ENCODE assay signal across 18 cellular contexts in the genomic region with DNA sequence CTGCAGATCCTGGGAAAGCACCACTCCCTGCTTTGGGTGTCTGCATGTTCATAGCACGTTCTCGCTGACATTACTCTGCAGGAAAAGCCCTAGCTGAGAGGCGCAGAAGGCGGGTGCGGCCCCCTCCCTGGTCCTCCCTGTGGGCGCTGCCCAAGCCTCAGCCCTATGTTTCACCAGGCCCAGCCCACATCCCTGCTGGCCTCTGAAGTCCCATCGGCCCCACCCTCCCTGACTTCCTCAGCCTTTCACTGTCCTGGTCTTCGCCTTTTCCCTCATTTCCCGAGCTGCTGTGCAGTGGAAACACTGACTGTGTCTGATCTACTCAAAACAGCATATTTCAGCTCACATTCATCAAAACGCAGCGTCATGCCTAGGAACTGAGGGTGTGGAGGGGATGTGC. TPM values are rescaled to one million over a fixed set of nuclear protein-coding genes. Genes with fewer than 3 reads are reported as not detected.
A peak's percentile ranks its signal among the peaks of the same experiment; 100 is the strongest.
DNase-seq lines count a peak whose midpoint lies in the region; ATAC-seq and TF ChIP-seq lines count a peak whose summit lies in the region.
"Had no signal": no experiment of that assay in that cellular context is flagged by ENCODE, and none has a peak within 500 bp of the region (broad histone marks: within the 10 kb centered on the region; RNA-seq: fewer than 3 reads in every experiment).

No MANE protein-coding gene starts in this region.

- no peak overlapping the region for H2BK5ac ChIP-seq in trophoblast cell (ENCODE audit: low read depth, low read length, poor library complexity)

- no peaks in the 10 kb centered on the region for H3K79me2 ChIP-seq in trophoblast cell (ENCODE audit: control insufficient read depth, insufficient read depth, low read length, poor library complexity)

- no peak overlapping the region for H2AFZ ChIP-seq in trophoblast cell (ENCODE audit: insufficient read depth, low read length, poor library complexity)

- no peak overlapping the region for H4K12ac ChIP-seq in trophoblast cell (ENCODE audit: low read depth, low read length)

- H2AK5ac ChIP-seq in trophoblast cell (ENCODE audit: low read length): no peak overlapping the region

- H3K27ac ChIP-seq in HEK293 (ENCODE audit: extremely low read depth, low read depth, low read length): no peak overlapping the region
- no peak overlapping the region for H3K27ac ChIP-seq in trophoblast cell (ENCODE audit: low read depth, low read length)
- H3K27ac ChIP-seq: psoas muscle, RWPE1 had no signal

- H3K9me3 ChIP-seq in HEK293 (ENCODE audit: control insufficient read depth, insufficient read depth, low read depth, low read length) (no peaks in the 10 kb centered on the region), trophoblast cell (ENCODE audit: insufficient read depth, low read depth, low read length) (peaks cover 6% of the 10 kb centered on the region)
- H3K9me3 ChIP-seq: psoas muscle had no signal

- H3K36me3 ChIP-seq in HEK293 (ENCODE audit: control insufficient read depth in 2 of 2, insufficient read depth in 1 of 2, low read length in 2 of 2): no peaks in the 10 kb centered on the region
- H3K36me3 ChIP-seq in trophoblast cell (ENCODE audit: control insufficient read depth in 1 of 2, insufficient read depth in 2 of 2, low read length in 2 of 2): no peaks in the 10 kb centered on the region

- no peak overlapping the region for H4K8ac ChIP-seq in trophoblast cell (ENCODE audit: low read depth, low read length)

- no peak for ATAC-seq in HG02885 (IDR thresholded peaks at IDR 0.05; ENCODE audit: poor library complexity, unreplicated experiment)
- ATAC-seq: psoas muscle; stimulated activated naive CD8-positive, alpha-beta T cell treated with anti-CD3 and anti-CD28 coated beads, Interleukin-15, Interleukin-2, amounts not matched to agents 100 U/mL and 50 U/mL, for 24 hours had no signal

- CTCF ChIA-PET in HEK293 (lab: Yijun Ruan, JAX): interaction anchor here (1.0 kb wide), 1 partner anchor 113 kb away, joined by 3 read pairs; no protein-coding TSS in a partner anchor

- no peaks in the 10 kb centered on the region for H3K79me1 ChIP-seq in trophoblast cell (ENCODE audit: low read length)

- POLR2A ChIA-PET in HEK293 (lab: Yijun Ruan, JAX): no interaction called here

- no peak overlapping the region for H3K18ac ChIP-seq in trophoblast cell (ENCODE audit: low read length)

- no CpG with 5 or more reads among the region's 11 CpGs for WGBS in trophoblast cell (ENCODE audit: extremely low coverage, insufficient coverage, insufficient read length)

- no peak overlapping the region for H3K23ac ChIP-seq in trophoblast cell (ENCODE audit: low read length)

- no peak overlapping the region for H2BK120ac ChIP-seq in trophoblast cell (ENCODE audit: insufficient read depth, low read length, poor library complexity)

- no peak overlapping the region for H2BK12ac ChIP-seq in trophoblast cell (ENCODE audit: low read length)

- TF ChIP-seq CTCF in HEK293 (tag by site-specific recombination; IDR thresholded peaks at IDR 0.05): no peak
- TF ChIP-seq CTCF in fibroblast of mammary gland (conservative IDR thresholded peaks at IDR 0.05; ENCODE audit: control insufficient read depth, insufficient read depth, low read depth, low read length): no peak

- no peak overlapping the region for H3K9ac ChIP-seq in trophoblast cell (ENCODE audit: low read length)

- H3K14ac ChIP-seq in trophoblast cell (ENCODE audit: low read length): no peak overlapping the region

- no peaks in the 10 kb centered on the region for H3K27me3 ChIP-seq in trophoblast cell (ENCODE audit: insufficient read depth, low read length)

- no peaks in the 10 kb centered on the region for H3K4me1 ChIP-seq in HEK293 (ENCODE audit: control insufficient read depth, insufficient read depth, low read length)
- no peaks in the 10 kb centered on the region for H3K4me1 ChIP-seq in trophoblast cell (ENCODE audit: control insufficient read depth in 1 of 2, insufficient read depth in 2 of 2, low read length in 2 of 2)
- H3K4me1 ChIP-seq: psoas muscle had no signal

- H3K4me3 ChIP-seq in HEK293 (ENCODE audit: low read depth, low read length) (no peak overlapping the region), fibroblast of mammary gland (ENCODE audit: control insufficient read depth, low read depth, low read length) (no peak overlapping the region), trophoblast cell (ENCODE audit: low read depth, low read length) (no peak overlapping the region)
- H3K4me3 ChIP-seq: psoas muscle had no signal

- DNase-seq in Daoy (ENCODE audit: low read depth) (peak; percentile 22), fibroblast of mammary gland (ENCODE audit: low read depth) (peak; percentile 73), trophoblast cell (peak; percentile 84 to 89), GM19240 (ENCODE audit: insufficient read length, low spot score) (no peak), NCI-H1105 treated with DMSO at 0.1 percent for 48 hours (lab: John Stamatoyannopoulos, UW) (no peak)
- DNase-seq: activated CD4-positive, alpha-beta T cell treated with anti-CD3 and anti-CD28 coated beads, Interleukin-2, amount 50 U/mL, for 48 hours; activated CD4-positive, CD25-positive, alpha-beta regulatory T cell; activated naive CD4-positive, alpha-beta T cell treated with anti-CD3 and anti-CD28 coated beads, Interleukin-2, amount 10 ng/mL, durations not matched to agents 7 days and 5 days; amniotic stem cell; KBM-7; NCI-H2029 treated with DMSO at 0.1 percent for 48 hours; NCI-H226; psoas muscle; stimulated activated naive CD8-positive, alpha-beta T cell treated with anti-CD3 and anti-CD28 coated beads, Interleukin-15, Interleukin-2, amounts not matched to agents 100 U/mL and 50 U/mL, for 24 hours; T-helper 1 cell had no signal

- H3K4ac ChIP-seq in trophoblast cell (ENCODE audit: low read depth, low read length): no peak overlapping the region

- H3K4me2 ChIP-seq in trophoblast cell (ENCODE audit: low read length): no peak overlapping the region

- no peak overlapping the region for H4K91ac ChIP-seq in trophoblast cell (ENCODE audit: low read depth, low read length)

TF ChIP-seq in HEK293, 187 proteins besides CTCF, POLR2A, EP300 and RAD21:
- no peak for TF ChIP-seq ZNF626 (tag by site-specific recombination; IDR thresholded peaks at IDR 0.05)
- TF ChIP-seq ZNF677 (tag by site-specific recombination; IDR thresholded peaks at IDR 0.05): no peak
- TF ChIP-seq, protein P1, sequence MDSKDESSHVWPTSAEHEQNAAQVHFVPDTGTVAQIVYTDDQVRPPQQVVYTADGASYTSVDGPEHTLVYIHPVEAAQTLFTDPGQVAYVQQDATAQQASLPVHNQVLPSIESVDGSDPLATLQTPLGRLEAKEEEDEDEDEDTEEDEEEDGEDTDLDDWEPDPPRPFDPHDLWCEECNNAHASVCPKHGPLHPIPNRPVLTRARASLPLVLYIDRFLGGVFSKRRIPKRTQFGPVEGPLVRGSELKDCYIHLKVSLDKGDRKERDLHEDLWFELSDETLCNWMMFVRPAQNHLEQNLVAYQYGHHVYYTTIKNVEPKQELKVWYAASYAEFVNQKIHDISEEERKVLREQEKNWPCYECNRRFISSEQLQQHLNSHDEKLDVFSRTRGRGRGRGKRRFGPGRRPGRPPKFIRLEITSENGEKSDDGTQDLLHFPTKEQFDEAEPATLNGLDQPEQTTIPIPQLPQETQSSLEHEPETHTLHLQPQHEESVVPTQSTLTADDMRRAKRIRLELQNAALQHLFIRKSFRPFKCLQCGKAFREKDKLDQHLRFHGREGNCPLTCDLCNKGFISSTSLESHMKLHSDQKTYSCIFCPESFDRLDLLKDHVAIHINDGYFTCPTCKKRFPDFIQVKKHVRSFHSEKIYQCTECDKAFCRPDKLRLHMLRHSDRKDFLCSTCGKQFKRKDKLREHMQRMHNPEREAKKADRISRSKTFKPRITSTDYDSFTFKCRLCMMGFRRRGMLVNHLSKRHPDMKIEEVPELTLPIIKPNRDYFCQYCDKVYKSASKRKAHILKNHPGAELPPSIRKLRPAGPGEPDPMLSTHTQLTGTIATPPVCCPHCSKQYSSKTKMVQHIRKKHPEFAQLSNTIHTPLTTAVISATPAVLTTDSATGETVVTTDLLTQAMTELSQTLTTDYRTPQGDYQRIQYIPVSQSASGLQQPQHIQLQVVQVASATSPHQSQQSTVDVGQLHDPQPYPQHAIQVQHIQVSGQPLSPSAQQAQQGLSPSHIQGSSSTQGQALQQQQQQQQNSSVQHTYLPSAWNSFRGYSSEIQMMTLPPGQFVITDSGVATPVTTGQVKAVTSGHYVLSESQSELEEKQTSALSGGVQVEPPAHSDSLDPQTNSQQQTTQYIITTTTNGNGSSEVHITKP (tag by site-specific recombination; IDR thresholded peaks at IDR 0.05): no peak
- peak; percentile 91 for TF ChIP-seq KLF1 (tag by site-specific recombination; IDR thresholded peaks at IDR 0.05)
- no peak for TF ChIP-seq RBAK (tag by site-specific recombination; IDR thresholded peaks at IDR 0.05)

RNA-seq across cellular contexts. Expression of a gene that starts 36.3 kb away (rescaled TPM):
- total RNA-seq in Daoy (2014; rRNA removed; shearing (Covaris generic)): 1.5 and 2.7 TPM in 2 replicates
- 6.9 and 7.0 TPM in 2 replicates for polyA plus RNA-seq in trophoblast cell (2013)

Comparison
In these comparisons a context has a peak if more than half of its experiments do, and no peak if none do; other contexts are left out.
1. DNase-seq: peak in Daoy (single experiment), fibroblast of mammary gland (single experiment) and trophoblast cell (2 of 2); none in GM19240 (single experiment) and NCI-H1105 treated with DMSO at 0.1 percent for 48 hours (single experiment).